Comparison of ENCODE assay signal across 8 cellular contexts in genomic region chr4:55546633-55547460, GRCh38. TPM values are rescaled to one million over a fixed set of nuclear protein-coding genes. Genes with fewer than 3 reads are reported as not detected.
DNase-seq lines count a peak whose midpoint lies in the region; ATAC-seq, FAIRE-seq and TF ChIP-seq lines count a peak whose summit lies in the region.

A gene with protein sequence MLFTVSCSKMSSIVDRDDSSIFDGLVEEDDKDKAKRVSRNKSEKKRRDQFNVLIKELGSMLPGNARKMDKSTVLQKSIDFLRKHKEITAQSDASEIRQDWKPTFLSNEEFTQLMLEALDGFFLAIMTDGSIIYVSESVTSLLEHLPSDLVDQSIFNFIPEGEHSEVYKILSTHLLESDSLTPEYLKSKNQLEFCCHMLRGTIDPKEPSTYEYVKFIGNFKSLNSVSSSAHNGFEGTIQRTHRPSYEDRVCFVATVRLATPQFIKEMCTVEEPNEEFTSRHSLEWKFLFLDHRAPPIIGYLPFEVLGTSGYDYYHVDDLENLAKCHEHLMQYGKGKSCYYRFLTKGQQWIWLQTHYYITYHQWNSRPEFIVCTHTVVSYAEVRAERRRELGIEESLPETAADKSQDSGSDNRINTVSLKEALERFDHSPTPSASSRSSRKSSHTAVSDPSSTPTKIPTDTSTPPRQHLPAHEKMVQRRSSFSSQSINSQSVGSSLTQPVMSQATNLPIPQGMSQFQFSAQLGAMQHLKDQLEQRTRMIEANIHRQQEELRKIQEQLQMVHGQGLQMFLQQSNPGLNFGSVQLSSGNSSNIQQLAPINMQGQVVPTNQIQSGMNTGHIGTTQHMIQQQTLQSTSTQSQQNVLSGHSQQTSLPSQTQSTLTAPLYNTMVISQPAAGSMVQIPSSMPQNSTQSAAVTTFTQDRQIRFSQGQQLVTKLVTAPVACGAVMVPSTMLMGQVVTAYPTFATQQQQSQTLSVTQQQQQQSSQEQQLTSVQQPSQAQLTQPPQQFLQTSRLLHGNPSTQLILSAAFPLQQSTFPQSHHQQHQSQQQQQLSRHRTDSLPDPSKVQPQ (minus strand): TSS chr4:55546909. CDS start chr4:55482785, 64,124 bp downstream.

- H3K79me2 ChIP-seq in astrocyte (ENCODE audit: insufficient read depth, low read length), result peaks cover 30% of the 10 kb centered on the region

- no peaks in the 10 kb centered on the region for H3K9me3 ChIP-seq in astrocyte (ENCODE audit: insufficient read depth, low read depth, low read length)

- no peaks in the 10 kb centered on the region for H3K9me3 Mint-ChIP-seq in astrocyte (ENCODE audit: unreplicated experiment)

- peak within 1 kb of the TSS; percentile 90 for H3K9ac ChIP-seq in astrocyte (ENCODE audit: low read length)

- H3K4me1 Mint-ChIP-seq in astrocyte (ENCODE audit: low read depth, unreplicated experiment), result peaks cover 38% of the 10 kb centered on the region

- peaks cover 27% of the 10 kb centered on the region for H3K4me1 ChIP-seq in astrocyte (ENCODE audit: insufficient read depth, low read length)

- peak within 1 kb of the TSS; percentile 92 for H3K27ac Mint-ChIP-seq in astrocyte (ENCODE audit: unreplicated experiment)

- no peaks in the 10 kb centered on the region for H3K36me3 ChIP-seq in astrocyte (ENCODE audit: insufficient read depth, low read length)

- H4K20me1 ChIP-seq in astrocyte (ENCODE audit: insufficient read depth, low read length), result peaks cover 22% of the 10 kb centered on the region

- H3K4me3 ChIP-seq in astrocyte (ENCODE audit: insufficient read depth, low read depth, low read length), result peak within 1 kb of the TSS; percentile 88

- no peak for TF ChIP-seq CTCF in astrocyte (IDR thresholded peaks at IDR 0.05; ENCODE audit: insufficient read depth, low read depth, low read length)

- peak within 1 kb of the TSS; percentile 94 for H3K4me2 ChIP-seq in astrocyte (ENCODE audit: low read length)

- FAIRE-seq in astrocyte (lab: Jason Lieb, UNC), result no peak

- peak within 1 kb of the TSS; percentile 92 for H3K27ac ChIP-seq in astrocyte (ENCODE audit: low read depth, low read length)

- H3K36me3 Mint-ChIP-seq in astrocyte (ENCODE audit: low read depth, unreplicated experiment), result no peaks in the 10 kb centered on the region

- H3K27me3 Mint-ChIP-seq in astrocyte (ENCODE audit: low read depth, unreplicated experiment), result no peaks in the 10 kb centered on the region

- H3K4me3 Mint-ChIP-seq in astrocyte (ENCODE audit: unreplicated experiment), result peak within 1 kb of the TSS; percentile 95

- H3K27me3 ChIP-seq in astrocyte (ENCODE audit: insufficient read depth, low read length), result no peaks in the 10 kb centered on the region

- peak; percentile 65 for ATAC-seq in GM18499 (IDR thresholded peaks at IDR 0.05; ENCODE audit: insufficient read depth, unreplicated experiment)
- ATAC-seq in HG02885 (IDR thresholded peaks at IDR 0.05; ENCODE audit: poor library complexity, unreplicated experiment), result peak; percentile 73

- peak within 1 kb of the TSS; percentile 85 for H2AFZ ChIP-seq in astrocyte (ENCODE audit: low read depth, low read length)

- DNase-seq in NCI-H1694 (lab: John Stamatoyannopoulos, UW) (peak; percentile 52), T-helper 22 cell (ENCODE audit: low read depth) (peak; percentile 77), astrocyte (ENCODE audit: low read depth) (peak; percentile 72), hepatic stellate cell (ENCODE audit: low spot score) (peak; percentile 86), retina (peak; percentile 99), OCI-M2 (lab: John Stamatoyannopoulos, UW; ENCODE audit: unreplicated experiment) (no peak)

RNA-seq across cellular contexts. Expression of the gene that starts here (rescaled TPM):
- 20.4 and 21.4 TPM in 2 replicates for total RNA-seq in astrocyte
